In genomic region chr14:95891742-95892141, GRCh38 we compare ENCODE assay signal across 13 cellular contexts. TPM values are rescaled to one million over a fixed set of nuclear protein-coding genes. Genes with fewer than 3 reads are reported as not detected.
DNase-seq lines count a peak whose midpoint lies in the region; ATAC-seq, FAIRE-seq and TF ChIP-seq lines count a peak whose summit lies in the region.
"Had no signal": no experiment of that assay in that cellular context is flagged by ENCODE, and none has a peak within 500 bp of the region (broad histone marks: within the 10 kb centered on the region; RNA-seq: fewer than 3 reads in every experiment).

No MANE protein-coding gene starts in this region.

- no peak overlapping the region for H3K4me3 ChIP-seq in HUES48 (ENCODE audit: low read depth, low read length)
- H3K4me3 ChIP-seq in astrocyte of the spinal cord (ENCODE audit: low read depth, low read length) = no peak overlapping the region
- H3K4me3 ChIP-seq in osteoblast (ENCODE audit: insufficient read depth, low read length) = no peak overlapping the region
- H3K4me3 ChIP-seq in kidney (ENCODE audit: low read length in 2 of 2) = no peak overlapping the region

- H3K4me1 ChIP-seq in HUES48 (ENCODE audit: control insufficient read depth, insufficient read depth, low read length) (peaks cover 10% of the 10 kb centered on the region), osteoblast (ENCODE audit: insufficient read depth, low read length) (no peaks in the 10 kb centered on the region), kidney (ENCODE audit: control insufficient read depth in 1 of 2, insufficient read depth in 1 of 2, low read depth in 1 of 2, low read length in 2 of 2) (no peaks in the 10 kb centered on the region)

- FAIRE-seq in kidney (lab: Jason Lieb, UNC) = no peak

- TF ChIP-seq CTCF in astrocyte of the spinal cord (IDR thresholded peaks at IDR 0.05; ENCODE audit: low read depth, low read length) (no peak), osteoblast (IDR thresholded peaks at IDR 0.05; ENCODE audit: extremely low read depth, low read depth, low read length) (no peak), kidney (IDR thresholded peaks at IDR 0.05; ENCODE audit: borderline replicate concordance, extremely low read depth, insufficient read depth) (no peak)

- no peaks in the 10 kb centered on the region for H3K79me2 ChIP-seq in osteoblast (ENCODE audit: insufficient read depth, low read length)

- H3K36me3 ChIP-seq in HUES48 (ENCODE audit: control insufficient read depth, insufficient read depth, low read length) = peaks cover 8% of the 10 kb centered on the region
- H3K36me3 ChIP-seq in osteoblast (ENCODE audit: insufficient read depth, low read length) = no peaks in the 10 kb centered on the region
- H3K36me3 ChIP-seq in kidney (ENCODE audit: control insufficient read depth in 1 of 2, insufficient read depth in 2 of 2, low read length in 2 of 2) = no peaks in the 10 kb centered on the region

- H3K27ac ChIP-seq in HUES48 (ENCODE audit: low read depth, low read length) (no peak overlapping the region), osteoblast (ENCODE audit: low read depth, low read length) (no peak overlapping the region), kidney (ENCODE audit: low read depth in 2 of 2, low read length in 2 of 2) (no peak overlapping the region)

- in situ Hi-C loops in astrocyte of the spinal cord (cut with HindIII; ENCODE audit: low sequenced_read_pairs) = no loop called here

- no peak overlapping the region for H3K4me2 ChIP-seq in osteoblast (ENCODE audit: insufficient read depth, low read length)

- intact Hi-C loops in kidney (cut with DNase I) = no loop called here

- H3K9me3 ChIP-seq in HUES48 (ENCODE audit: control insufficient read depth, insufficient read depth, low read length) = no peaks in the 10 kb centered on the region
- H3K9me3 ChIP-seq in osteoblast (ENCODE audit: low read depth, low read length) = no peaks in the 10 kb centered on the region
- H3K9me3 ChIP-seq in kidney (ENCODE audit: control insufficient read depth in 1 of 2, low read length in 2 of 2) = no peaks in the 10 kb centered on the region

- peak overlapping the region; percentile 12; the same call in 1 of the 2 replicates for H3K9ac ChIP-seq in HUES48 (ENCODE audit: low read depth, low read length)
- no peak overlapping the region for H3K9ac ChIP-seq in kidney (ENCODE audit: low read length in 2 of 2)

- no peak overlapping the region for H2AFZ ChIP-seq in osteoblast (ENCODE audit: low read length)

- H4K20me1 ChIP-seq in osteoblast (ENCODE audit: insufficient read depth, low read length) = no peaks in the 10 kb centered on the region

- DNase-seq in EH (ENCODE audit: low read depth) (peak; percentile 96), astrocyte of the spinal cord (ENCODE audit: low read depth, low spot score) (peak; percentile 44), osteoblast (ENCODE audit: insufficient read length, low spot score, missing footprints) (peak; percentile 87), NOMO-1 treated with dmso at 0.1 percent for 144 hours (lab: John Stamatoyannopoulos, UW; ENCODE audit: unreplicated experiment) (no peak), kidney (no peak)
- DNase-seq: activated T-cell treated with anti-CD3 and anti-CD28 coated beads for 4 hours, Calu3, mesendoderm, NCI-H1105 treated with DMSO at 0.1 percent for 48 hours had no signal

- no peak for ATAC-seq in GM19395 (IDR thresholded peaks at IDR 0.05; ENCODE audit: unreplicated experiment)
- ATAC-seq: activated CD4-positive, CD25-positive, alpha-beta regulatory T cell treated with anti-CD3 and anti-CD28 coated beads, Interleukin-2, amount 50 U/mL, for 24 hours; stimulated activated memory B cell treated with anti-CD40 and anti-IgM and Interleukin-4, amounts not matched to agents 10 μg/mL and 1 μg/mL and 100 μg/mL, for 72 hours had no signal

- H3K27me3 ChIP-seq in HUES48 (ENCODE audit: control insufficient read depth, insufficient read depth, low read length) (no peaks in the 10 kb centered on the region), osteoblast (ENCODE audit: insufficient read depth, low read length) (peaks cover 3% of the 10 kb centered on the region)

RNA-seq across cellular contexts. Expression of gene TUNAR, which starts 15.1 kb away (rescaled TPM):
- total RNA-seq in osteoblast (not detected in 2 replicates), kidney (0.82 TPM)
- not detected for polyA plus RNA-seq in kidney (ENCODE audit: insufficient read depth, low read depth, low replicate concordance)
- total RNA-seq: Calu3 had no signal

Comparison
In these comparisons a context has a peak if more than half of its experiments do, and no peak if none do; other contexts are left out.
1. DNase-seq: peak in EH (single experiment), astrocyte of the spinal cord (single experiment) and osteoblast (single experiment); none in NOMO-1 treated with dmso at 0.1 percent for 144 hours (single experiment) and kidney (single experiment).